Comparison of ENCODE assay signal across 1 cellular context in genomic region chr17:28902819-28903545, GRCh38.
TF ChIP-seq lines count a peak whose summit lies in the region.

A gene with protein sequence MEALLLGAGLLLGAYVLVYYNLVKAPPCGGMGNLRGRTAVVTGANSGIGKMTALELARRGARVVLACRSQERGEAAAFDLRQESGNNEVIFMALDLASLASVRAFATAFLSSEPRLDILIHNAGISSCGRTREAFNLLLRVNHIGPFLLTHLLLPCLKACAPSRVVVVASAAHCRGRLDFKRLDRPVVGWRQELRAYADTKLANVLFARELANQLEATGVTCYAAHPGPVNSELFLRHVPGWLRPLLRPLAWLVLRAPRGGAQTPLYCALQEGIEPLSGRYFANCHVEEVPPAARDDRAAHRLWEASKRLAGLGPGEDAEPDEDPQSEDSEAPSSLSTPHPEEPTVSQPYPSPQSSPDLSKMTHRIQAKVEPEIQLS (minus strand): TSS chr17:28903079. CDS start chr17:28902944, 135 bp downstream.

TF ChIP-seq in GM12878, 131 proteins besides CTCF, POLR2A, EP300 and RAD21 (continued from another document):
- TF ChIP-seq ZNF687 (IDR thresholded peaks at IDR 0.05) (peak; percentile 89), PKNOX1 (IDR thresholded peaks at IDR 0.05) (peak; percentile 42)
- TF ChIP-seq, protein P1, sequence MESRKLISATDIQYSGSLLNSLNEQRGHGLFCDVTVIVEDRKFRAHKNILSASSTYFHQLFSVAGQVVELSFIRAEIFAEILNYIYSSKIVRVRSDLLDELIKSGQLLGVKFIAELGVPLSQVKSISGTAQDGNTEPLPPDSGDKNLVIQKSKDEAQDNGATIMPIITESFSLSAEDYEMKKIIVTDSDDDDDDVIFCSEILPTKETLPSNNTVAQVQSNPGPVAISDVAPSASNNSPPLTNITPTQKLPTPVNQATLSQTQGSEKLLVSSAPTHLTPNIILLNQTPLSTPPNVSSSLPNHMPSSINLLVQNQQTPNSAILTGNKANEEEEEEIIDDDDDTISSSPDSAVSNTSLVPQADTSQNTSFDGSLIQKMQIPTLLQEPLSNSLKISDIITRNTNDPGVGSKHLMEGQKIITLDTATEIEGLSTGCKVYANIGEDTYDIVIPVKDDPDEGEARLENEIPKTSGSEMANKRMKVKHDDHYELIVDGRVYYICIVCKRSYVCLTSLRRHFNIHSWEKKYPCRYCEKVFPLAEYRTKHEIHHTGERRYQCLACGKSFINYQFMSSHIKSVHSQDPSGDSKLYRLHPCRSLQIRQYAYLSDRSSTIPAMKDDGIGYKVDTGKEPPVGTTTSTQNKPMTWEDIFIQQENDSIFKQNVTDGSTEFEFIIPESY (IDR thresholded peaks at IDR 0.05): no peak
